ENCODE assay signal across 22 cellular contexts in genomic region chr13:38141792-38142191, GRCh38.
A peak's percentile ranks its signal among the peaks of the same experiment; 100 is the strongest.
DNase-seq lines count a peak whose midpoint lies in the region; ATAC-seq and TF ChIP-seq lines count a peak whose summit lies in the region.
"Had no signal": no experiment of that assay in that cellular context is flagged by ENCODE, and none has a peak within 500 bp of the region (broad histone marks: within the 10 kb centered on the region; RNA-seq: fewer than 3 reads in every experiment).

No MANE protein-coding gene starts in this region.

- POLR2A ChIA-PET in MCF 10A (lab: Yijun Ruan, JAX): interaction anchor here (0.7 to 1.3 kb wide), 2 partner anchors 208 to 736 kb away, joined by 3 to 10 read pairs; partner anchors contain the start of gene UFM1
- POLR2A ChIA-PET in CD8-positive, alpha-beta memory T cell (lab: Charles Lee): no interaction called here

- H3K27me3 Mint-ChIP-seq in MCF 10A (ENCODE audit: insufficient read depth, unreplicated experiment): no peaks in the 10 kb centered on the region
- H3K27me3 Mint-ChIP-seq in CD8-positive, alpha-beta memory T cell: peaks cover 0 to 2% of the 10 kb centered on the region in 2 donors
- H3K27me3 Mint-ChIP-seq in stimulated activated naive CD8-positive, alpha-beta T cell treated with anti-CD3 and anti-CD28 coated beads, Interleukin-15, amount 100 ng/mL, for 72 hours: no peaks in the 10 kb centered on the region
- H3K27me3 Mint-ChIP-seq: CD4-positive, alpha-beta T cell had no signal

- H3K4me3 ChIP-seq in breast epithelium (no peak overlapping the region), cardiac fibroblast (replicated peaks in 1 of 2; ENCODE audit: low read depth in 2 of 2, low read length in 2 of 2) (no peak overlapping the region), fibroblast of the aortic adventitia (ENCODE audit: low read depth, low read length) (no peak overlapping the region)
- H3K4me3 ChIP-seq in CD8-positive, alpha-beta memory T cell (ENCODE audit: low read length): no peak overlapping the region
- H3K4me3 ChIP-seq: HAP-1 had no signal

- DNase-seq in MCF 10A (ENCODE audit: unreplicated experiment): peak; percentile 64
- no peak for DNase-seq in breast epithelium (ENCODE audit: low spot score in 2 of 2)
- DNase-seq in cardiac fibroblast (ENCODE audit: low read depth in 2 of 2): peak; percentile 58 to 65
- peak; percentile 31 for DNase-seq in fibroblast of the aortic adventitia (ENCODE audit: low read depth)
- DNase-seq in nucleus accumbens (lab: John Stamatoyannopoulos, UW): no peak
- no peak for DNase-seq in CD8-positive, alpha-beta memory T cell
- DNase-seq in stimulated activated naive CD8-positive, alpha-beta T cell treated with anti-CD3 and anti-CD28 coated beads, Interleukin-15, amount 100 ng/mL, for 72 hours: no peak
- no peak for DNase-seq in SIG-M5 treated with dmso at 0.1 percent for 504 hours (lab: John Stamatoyannopoulos, UW; ENCODE audit: unreplicated experiment)
- DNase-seq: BE2C; Calu3; CD4-positive, alpha-beta T cell; Kasumi-1; MV-4-11; NCI-H1417 treated with DMSO at 0.1 percent for 48 hours; NCI-H2029 treated with DMSO at 0.1 percent for 48 hours; NCI-H524; Right ventricle myocardium superior had no signal

- H3K4me1 ChIP-seq in breast epithelium: no peaks in the 10 kb centered on the region
- no peaks in the 10 kb centered on the region for H3K4me1 ChIP-seq in CD8-positive, alpha-beta memory T cell (ENCODE audit: insufficient read depth, low read length)
- H3K4me1 ChIP-seq: BE2C, HAP-1 had no signal

- H3K4me1 Mint-ChIP-seq in MCF 10A (ENCODE audit: insufficient read depth, unreplicated experiment): peaks cover 13% of the 10 kb centered on the region
- no peaks in the 10 kb centered on the region for H3K4me1 Mint-ChIP-seq in CD8-positive, alpha-beta memory T cell
- no peaks in the 10 kb centered on the region for H3K4me1 Mint-ChIP-seq in stimulated activated naive CD8-positive, alpha-beta T cell treated with anti-CD3 and anti-CD28 coated beads, Interleukin-15, amount 100 ng/mL, for 72 hours
- H3K4me1 Mint-ChIP-seq: IgD-negative memory B cell had no signal

- H3K4me3 Mint-ChIP-seq in MCF 10A (ENCODE audit: unreplicated experiment): no peak overlapping the region
- H3K4me3 Mint-ChIP-seq in CD8-positive, alpha-beta memory T cell: no peak overlapping the region
- H3K4me3 Mint-ChIP-seq in stimulated activated naive CD8-positive, alpha-beta T cell treated with anti-CD3 and anti-CD28 coated beads, Interleukin-15, amount 100 ng/mL, for 72 hours: no peak overlapping the region
- H3K4me3 Mint-ChIP-seq: CD4-positive, alpha-beta T cell; IgD-negative memory B cell had no signal

- CTCF ChIA-PET in MCF 10A (lab: Yijun Ruan, JAX): no interaction called here
- CTCF ChIA-PET in CD8-positive, alpha-beta memory T cell (lab: Charles Lee): no interaction called here

- intact Hi-C loops in MCF 10A (cut with micrococcal nuclease): no loop called here
- intact Hi-C loops in breast epithelium (cut with DNase I; ENCODE audit: low total_unique reads): no loop called here

- H3K27me3 ChIP-seq in breast epithelium: no peaks in the 10 kb centered on the region
- H3K27me3 ChIP-seq in CD8-positive, alpha-beta memory T cell (ENCODE audit: insufficient read depth, low read length, poor library complexity, severe bottlenecking): no peaks in the 10 kb centered on the region
- H3K27me3 ChIP-seq: BE2C had no signal

- peak overlapping the region; percentile 74 for H3K27ac Mint-ChIP-seq in MCF 10A (ENCODE audit: low read depth, unreplicated experiment)
- H3K27ac Mint-ChIP-seq in CD8-positive, alpha-beta memory T cell: no peak overlapping the region
- H3K27ac Mint-ChIP-seq in stimulated activated naive CD8-positive, alpha-beta T cell treated with anti-CD3 and anti-CD28 coated beads, Interleukin-15, amount 100 ng/mL, for 72 hours: no peak overlapping the region
- H3K27ac Mint-ChIP-seq: CD4-positive, alpha-beta T cell; IgD-negative memory B cell had no signal

- no peaks in the 10 kb centered on the region for H3K36me3 Mint-ChIP-seq in MCF 10A (ENCODE audit: insufficient read depth, unreplicated experiment)
- peaks cover 0 to 1% (median 0%) of the 10 kb centered on the region in 3 donors for H3K36me3 Mint-ChIP-seq in CD8-positive, alpha-beta memory T cell
- H3K36me3 Mint-ChIP-seq: IgD-negative memory B cell had no signal

- TF ChIP-seq POLR2A in breast epithelium (IDR thresholded peaks at IDR 0.05): no peak

- BruUV-seq in MCF 10A (replicated peaks; lab: Mats Ljungman, UMichigan): no TSS peak

- H3K9me3 Mint-ChIP-seq in MCF 10A (ENCODE audit: unreplicated experiment): no peaks in the 10 kb centered on the region
- H3K9me3 Mint-ChIP-seq in CD8-positive, alpha-beta memory T cell: peaks cover 11 to 30% (median 16%) of the 10 kb centered on the region in 5 donors
- peaks cover 2% of the 10 kb centered on the region in 2 donors for H3K9me3 Mint-ChIP-seq in stimulated activated naive CD8-positive, alpha-beta T cell treated with anti-CD3 and anti-CD28 coated beads, Interleukin-15, amount 100 ng/mL, for 72 hours

- no peak overlapping the region for H3K27ac ChIP-seq in breast epithelium
- H3K27ac ChIP-seq in CD8-positive, alpha-beta memory T cell (ENCODE audit: low read depth, low read length): no peak overlapping the region
- H3K27ac ChIP-seq: 22Rv1, HL-60 had no signal

- no peaks in the 10 kb centered on the region for H3K36me3 ChIP-seq in breast epithelium
- no peaks in the 10 kb centered on the region for H3K36me3 ChIP-seq in CD8-positive, alpha-beta memory T cell (ENCODE audit: insufficient read depth, low read length)
- H3K36me3 ChIP-seq: BE2C, HAP-1 had no signal

- TF ChIP-seq CTCF in MCF 10A (IDR thresholded peaks at IDR 0.05; ENCODE audit: unreplicated experiment) (no peak), breast epithelium (IDR thresholded peaks at IDR 0.05) (no peak), cardiac fibroblast (IDR thresholded peaks at IDR 0.05; ENCODE audit: low read depth, low read length) (no peak), fibroblast of the aortic adventitia (IDR thresholded peaks at IDR 0.05; ENCODE audit: insufficient read depth, low read length) (no peak)

- ATAC-seq in stimulated activated naive CD8-positive, alpha-beta T cell treated with anti-CD3 and anti-CD28 coated beads, Interleukin-15, amount 100 ng/mL, for 72 hours: no peak
- ATAC-seq: Panc1 had no signal

- no peaks in the 10 kb centered on the region for H3K9me3 ChIP-seq in breast epithelium
- H3K9me3 ChIP-seq in CD8-positive, alpha-beta memory T cell (ENCODE audit: low read length): no peaks in the 10 kb centered on the region
- H3K9me3 ChIP-seq: BE2C, HAP-1 had no signal

Comparison
In these comparisons a context has a peak if more than half of its experiments do, and no peak if none do; other contexts are left out.
1. DNase-seq: peak in MCF 10A (single experiment), cardiac fibroblast (2 of 2) and fibroblast of the aortic adventitia (single experiment); none in breast epithelium (0 of 2), nucleus accumbens (0 of 56), CD8-positive, alpha-beta memory T cell (0 of 5), stimulated activated naive CD8-positive, alpha-beta T cell treated with anti-CD3 and anti-CD28 coated beads, Interleukin-15, amount 100 ng/mL, for 72 hours (0 of 2) and SIG-M5 treated with dmso at 0.1 percent for 504 hours (single experiment).